In the genomic region with DNA sequence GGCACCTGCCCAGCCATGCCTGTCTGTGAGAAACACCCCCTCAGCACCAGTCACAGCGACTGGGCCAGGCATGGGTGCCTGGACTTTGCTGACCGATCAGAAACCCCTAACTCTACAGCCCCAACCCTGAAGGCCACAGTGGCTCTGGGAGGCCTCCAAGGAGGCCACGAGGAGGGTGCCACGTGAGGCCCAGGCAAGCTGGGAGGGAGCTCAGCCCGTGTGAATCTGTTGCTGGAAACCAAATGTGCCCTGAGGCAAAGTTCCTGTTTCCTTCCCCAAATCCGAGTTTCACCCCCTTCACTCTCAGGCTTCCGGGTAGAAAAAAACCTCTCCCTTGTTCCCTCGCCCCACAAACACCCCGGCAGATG, we compare ENCODE assay signal across 9 cellular contexts. TPM values are rescaled to one million over a fixed set of nuclear protein-coding genes. Genes with fewer than 3 reads are reported as not detected.
A peak's percentile ranks its signal among the peaks of the same experiment; 100 is the strongest.
DNase-seq lines count a peak whose midpoint lies in the region; ATAC-seq, FAIRE-seq and TF ChIP-seq lines count a peak whose summit lies in the region.
"Had no signal": no experiment of that assay in that cellular context is flagged by ENCODE, and none has a peak within 500 bp of the region (broad histone marks: within the 10 kb centered on the region; RNA-seq: fewer than 3 reads in every experiment).

No MANE protein-coding gene starts in this region.

- peaks cover under 1% of the 10 kb centered on the region for H3K36me3 Mint-ChIP-seq in Caco-2 (ENCODE audit: insufficient read depth, unreplicated experiment)

- H3K4me3 Mint-ChIP-seq in Caco-2 (ENCODE audit: unreplicated experiment) = peak overlapping the region; percentile 72

- no peak overlapping the region for H3K27ac Mint-ChIP-seq in Caco-2 (ENCODE audit: unreplicated experiment)

- CTCF ChIA-PET in Caco-2 (lab: Charles Lee) = interaction anchor here (0.5 kb wide), 1 partner anchor 1618 kb away, joined by 3 read pairs; no protein-coding TSS in a partner anchor

- H3K9me3 Mint-ChIP-seq in Caco-2 (ENCODE audit: unreplicated experiment) = no peaks in the 10 kb centered on the region

- H3K9ac ChIP-seq in keratinocyte (ENCODE audit: control insufficient read depth, extremely low read depth, insufficient read depth, low read length) = no peak overlapping the region

- no TSS peak for BruUV-seq in Caco-2 (replicated peaks; lab: Mats Ljungman, UMichigan)

- peak; percentile 19 for ATAC-seq in GM21723 (IDR thresholded peaks at IDR 0.05; ENCODE audit: unreplicated experiment)

- H3K4me3 ChIP-seq in Caco-2 (ENCODE audit: low read depth, low read length) (no peak overlapping the region), Peyer's patch (peak overlapping the region; percentile 73 to 99 (median 76)), keratinocyte (ENCODE audit: control insufficient read depth in 2 of 3, extremely low read depth in 1 of 3, insufficient read depth in 2 of 3, low read depth in 1 of 3, low read length in 3 of 3) (no peak overlapping the region)

- H3K27me3 ChIP-seq in Caco-2 (replicated peaks; ENCODE audit: control insufficient read depth, insufficient read depth, low read length) = no peaks in the 10 kb centered on the region
- H3K27me3 ChIP-seq in Peyer's patch = no peaks in the 10 kb centered on the region
- H3K27me3 ChIP-seq in keratinocyte (ENCODE audit: control insufficient read depth, extremely low read depth, insufficient read depth, low read length) = no peaks in the 10 kb centered on the region

- H3K27me3 Mint-ChIP-seq in Caco-2 (ENCODE audit: insufficient read depth, unreplicated experiment) = no peaks in the 10 kb centered on the region

- H2AFZ ChIP-seq in keratinocyte (ENCODE audit: control insufficient read depth, low read length) = no peak overlapping the region

- POLR2A ChIA-PET in Caco-2 (lab: Charles Lee) = interaction anchor here (0.5 kb wide), 1 partner anchor 118 kb away, joined by 3 read pairs; no protein-coding TSS in a partner anchor

- intact Hi-C loops in Caco-2 (cut with micrococcal nuclease; ENCODE audit: unreplicated experiment) = no loop called here

- H3K27ac ChIP-seq in Peyer's patch (peak overlapping the region in 3 of 4 donors; percentile 88 to 94 (median 91)), keratinocyte (ENCODE audit: control insufficient read depth, insufficient read depth, low read length) (no peak overlapping the region)
- H3K27ac ChIP-seq: cardiac muscle cell had no signal

- dilution Hi-C loops in keratinocyte (cut with MboI; ENCODE audit: extremely low pct_ligation_motif_present, low sequenced_read_pairs) = no loop called here

- H3K4me2 ChIP-seq in keratinocyte (ENCODE audit: control insufficient read depth, extremely low read depth, insufficient read depth, low read depth, low read length) = peak overlapping the region; percentile 58

- no peaks in the 10 kb centered on the region for H4K20me1 ChIP-seq in keratinocyte (ENCODE audit: control insufficient read depth, extremely low read depth, insufficient read depth, low read length)

- FAIRE-seq in keratinocyte (lab: Jason Lieb, UNC) = no peak

- H3K4me1 Mint-ChIP-seq in Caco-2 (ENCODE audit: low read depth, unreplicated experiment) = peaks cover 9% of the 10 kb centered on the region

- H3K4me1 ChIP-seq in Caco-2 (peaks cover 4% of the 10 kb centered on the region), Peyer's patch (peaks cover 0 to 39% (median 23%) of the 10 kb centered on the region in 4 donors), keratinocyte (ENCODE audit: control insufficient read depth, extremely low read depth, insufficient read depth, low read length) (peaks cover 9% of the 10 kb centered on the region)

- H3K79me2 ChIP-seq in keratinocyte (ENCODE audit: control insufficient read depth, insufficient read depth, low read length) = no peaks in the 10 kb centered on the region

- DNase-seq in Caco-2 (no peak), Peyer's patch (peak in 1 of 3 donors; percentile 75), keratinocyte (ENCODE audit: low read depth, low spot score) (no peak), UCSD-AML1 (lab: John Stamatoyannopoulos, UW; ENCODE audit: unreplicated experiment) (no peak), EL (no peak), foreskin melanocyte (no peak), RKO (ENCODE audit: low spot score) (no peak)

- H3K9me3 ChIP-seq in Caco-2 = no peaks in the 10 kb centered on the region
- H3K9me3 ChIP-seq in Peyer's patch = no peaks in the 10 kb centered on the region
- no peaks in the 10 kb centered on the region for H3K9me3 ChIP-seq in keratinocyte (ENCODE audit: control insufficient read depth, low read depth, low read length)

- no peak for TF ChIP-seq POLR2A in Peyer's patch (IDR thresholded peaks at IDR 0.05)

- no peak for TF ChIP-seq CTCF in Caco-2 (IDR thresholded peaks at IDR 0.05; ENCODE audit: insufficient read depth in 1 of 2, low read depth in 1 of 2, low read length in 1 of 2, severe bottlenecking in 1 of 2, unreplicated experiment in 1 of 2)
- TF ChIP-seq CTCF in Peyer's patch (IDR thresholded peaks at IDR 0.05) = no peak
- TF ChIP-seq CTCF in keratinocyte (optimal IDR thresholded peaks at IDR 0.05 in 1 of 3, IDR thresholded peaks at IDR 0.05 in 1 of 3, conservative IDR thresholded peaks at IDR 0.05 in 1 of 3; ENCODE audit: extremely low read depth in 1 of 3, insufficient read depth in 2 of 3, low read length in 3 of 3) = no peak

- 0 out of 2 replicates have a peak, but pooled peaks cover 1% of the 10 kb centered on the region for H3K36me3 ChIP-seq in Caco-2 (ENCODE audit: control insufficient read depth, insufficient read depth, low read length)
- no peaks in the 10 kb centered on the region for H3K36me3 ChIP-seq in Peyer's patch
- H3K36me3 ChIP-seq in keratinocyte (ENCODE audit: control insufficient read depth in 2 of 2, extremely low read depth in 1 of 2, insufficient read depth in 2 of 2, low read length in 2 of 2) = peaks cover 0 to 1% of the 10 kb centered on the region in 2 experiments
- H3K36me3 ChIP-seq: cardiac muscle cell had no signal

- no peaks in the 10 kb centered on the region for H3K9me1 ChIP-seq in keratinocyte (ENCODE audit: control insufficient read depth, extremely low read depth, insufficient read depth, low read length)

RNA-seq across cellular contexts. Expression of a gene that starts 1.3 kb away (rescaled TPM):
- total RNA-seq in Caco-2 (2022) (26.5 and 29.3 TPM in 2 replicates), Peyer's patch (100 to 1,000 TPM in 1 of 4 donors, 10 to 100 TPM in 3; 68.7 to 154 (median 91.6) TPM)
- 15.4 to 17.5 TPM (median 16.5 TPM) in 3 replicates for polyA plus RNA-seq in keratinocyte
- polyA plus RNA-seq in keratinocyte (2011; ENCODE audit: low read depth) = 8.3 TPM
- 5.7 and 8.6 TPM in 2 replicates for polyA plus RNA-seq in keratinocyte (2011; cell fraction: cytosol; rRNA removed)
- polyA plus RNA-seq in keratinocyte (2011; cell fraction: nucleus; rRNA removed) = 18.5 and 21.1 TPM in 2 replicates
- 5.6 and 12.6 TPM in 2 replicates for polyA plus RNA-seq in keratinocyte (2012; ENCODE audit: low replicate concordance)
- polyA minus RNA-seq in keratinocyte = 19.6 to 44.1 TPM (median 21.8 TPM) in 3 replicates
- polyA minus RNA-seq in keratinocyte (2011; cell fraction: cytosol; rRNA and poly(A)+ RNA removed) = 22.4 TPM
- polyA minus RNA-seq in keratinocyte (2011; cell fraction: nucleus; rRNA and poly(A)+ RNA removed) = 16.4 and 18.0 TPM in 2 replicates

RNA-seq across cellular contexts. Expression of a gene that starts 7.6 kb away (rescaled TPM):
- total RNA-seq in Caco-2 (2022) (8.2 and 9.1 TPM in 2 replicates), Peyer's patch (10 to 100 TPM; 14.9 to 53.5 (median 37.0) TPM)
- 0.07 to 0.16 TPM (median 0.08 TPM) in 3 replicates for polyA plus RNA-seq in keratinocyte
- 0.50 TPM for polyA plus RNA-seq in keratinocyte (2011; ENCODE audit: low read depth)
- polyA plus RNA-seq in keratinocyte (2011; cell fraction: cytosol; rRNA removed) = 0.05 and 0.09 TPM in 2 replicates
- 0.04 and 0.09 TPM in 2 replicates for polyA plus RNA-seq in keratinocyte (2011; cell fraction: nucleus; rRNA removed)
- polyA plus RNA-seq in keratinocyte (2012; ENCODE audit: low replicate concordance) = 0.11 and 0.14 TPM in 2 replicates
- 0.16 TPM in 1 of 3 replicates, not detected in the others for polyA minus RNA-seq in keratinocyte
- not detected for polyA minus RNA-seq in keratinocyte (2011; cell fraction: cytosol; rRNA and poly(A)+ RNA removed)
- polyA minus RNA-seq in keratinocyte (2011; cell fraction: nucleus; rRNA and poly(A)+ RNA removed) = 0.84 TPM in 1 of 2 replicates, not detected in the other

RNA-seq across cellular contexts. Expression of a gene that starts 27.9 kb away (rescaled TPM):
- total RNA-seq in Caco-2 (2022) (309 and 334 TPM in 2 replicates), Peyer's patch (100 to 1,000 TPM; 153 to 195 (median 162) TPM)
- 51.7 to 99.9 TPM (median 65.2 TPM) in 3 replicates for polyA plus RNA-seq in keratinocyte
- polyA plus RNA-seq in keratinocyte (2011; ENCODE audit: low read depth) = 88.9 TPM
- polyA plus RNA-seq in keratinocyte (2011; cell fraction: cytosol; rRNA removed) = 42.8 and 124 TPM in 2 replicates
- 45.3 and 53.2 TPM in 2 replicates for polyA plus RNA-seq in keratinocyte (2011; cell fraction: nucleus; rRNA removed)
- polyA plus RNA-seq in keratinocyte (2012; ENCODE audit: low replicate concordance) = 116 and 181 TPM in 2 replicates
- 37.6 to 87.5 TPM (median 62.8 TPM) in 3 replicates for polyA minus RNA-seq in keratinocyte
- polyA minus RNA-seq in keratinocyte (2011; cell fraction: cytosol; rRNA and poly(A)+ RNA removed) = 200 TPM
- polyA minus RNA-seq in keratinocyte (2011; cell fraction: nucleus; rRNA and poly(A)+ RNA removed) = 25.8 and 32.4 TPM in 2 replicates

RNA-seq across cellular contexts. Expression of a gene that starts 36.3 kb away (rescaled TPM):
- total RNA-seq in Caco-2 (2022) (2.7 and 2.8 TPM in 2 replicates), Peyer's patch (100 to 1,000 TPM; 239 to 586 (median 464) TPM)
- polyA plus RNA-seq in keratinocyte = 12.7 to 31.6 TPM (median 17.8 TPM) in 3 replicates
- polyA plus RNA-seq in keratinocyte (2011; ENCODE audit: low read depth) = 7.2 TPM
- polyA plus RNA-seq in keratinocyte (2011; cell fraction: cytosol; rRNA removed) = 3.3 and 6.7 TPM in 2 replicates
- 99.0 and 125 TPM in 2 replicates for polyA plus RNA-seq in keratinocyte (2011; cell fraction: nucleus; rRNA removed)
- 8.9 and 26.0 TPM in 2 replicates for polyA plus RNA-seq in keratinocyte (2012; ENCODE audit: low replicate concordance)
- polyA minus RNA-seq in keratinocyte = 18.3 to 28.8 TPM (median 25.8 TPM) in 3 replicates
- polyA minus RNA-seq in keratinocyte (2011; cell fraction: cytosol; rRNA and poly(A)+ RNA removed) = 34.9 TPM
- 34.0 and 37.2 TPM in 2 replicates for polyA minus RNA-seq in keratinocyte (2011; cell fraction: nucleus; rRNA and poly(A)+ RNA removed)

Comparison
In these comparisons a context has a peak if more than half of its experiments do, and no peak if none do; other contexts are left out.
1. H3K4me3 ChIP-seq: peak in Peyer's patch (4 of 4); none in Caco-2 (single experiment) and keratinocyte (0 of 3).